Comparison of ENCODE assay signal across 24 cellular contexts in genomic region chr6:138580801-138581200, GRCh38.
"Had no signal": no experiment of that assay in that cellular context is flagged by ENCODE, and none has a peak within 500 bp of the region (broad histone marks: within the 10 kb centered on the region; RNA-seq: fewer than 3 reads in every experiment).

No MANE protein-coding gene starts in this region.

- H3K27ac ChIP-seq: foreskin keratinocyte, right atrium auricular region, spleen, tibial nerve, WERI-Rb-1 had no signal

- H3K9me3 ChIP-seq: right atrium auricular region, spleen, tibial nerve had no signal

- H3K27ac Mint-ChIP-seq: activated CD4-positive, alpha-beta memory T cell treated with anti-CD3 and anti-CD28 coated beads, Interleukin-2, amount 10 ng/mL, durations not matched to agents 7 days and 5 days; activated CD4-positive, alpha-beta T cell treated with anti-CD3 and anti-CD28 coated beads, Interleukin-2, amount 10 ng/mL, durations not matched to agents 7 days and 5 days; activated naive CD8-positive, alpha-beta T cell treated with anti-CD3 and anti-CD28 coated beads, Interleukin-2, amount 50 U/mL, for 24 hours; activated T-cell treated with anti-CD3 and anti-CD28 coated beads, Interleukin-2, amount 50 U/mL, for 24 hours; dendritic cell treated with granulocyte-macrophage colony-stimulating factor and Interleukin-4, amounts not matched to agents 40 ng/mL and 50 ng/mL, for 4 days; endodermal cell; nephron; T-helper 17 cell had no signal

- H3K4me3 Mint-ChIP-seq: activated CD4-positive, alpha-beta memory T cell treated with anti-CD3 and anti-CD28 coated beads, Interleukin-2, amount 10 ng/mL, durations not matched to agents 7 days and 5 days; activated CD4-positive, alpha-beta T cell treated with anti-CD3 and anti-CD28 coated beads, Interleukin-2, amount 10 ng/mL, durations not matched to agents 7 days and 5 days; activated naive CD8-positive, alpha-beta T cell treated with anti-CD3 and anti-CD28 coated beads, Interleukin-2, amount 50 U/mL, for 24 hours; activated T-cell treated with anti-CD3 and anti-CD28 coated beads, Interleukin-2, amount 50 U/mL, for 24 hours; central memory CD8-positive, alpha-beta T cell; dendritic cell treated with granulocyte-macrophage colony-stimulating factor and Interleukin-4, amounts not matched to agents 40 ng/mL and 50 ng/mL, for 4 days; endodermal cell; nephron; T-helper 17 cell had no signal

- H3K27me3 Mint-ChIP-seq: activated naive CD8-positive, alpha-beta T cell treated with anti-CD3 and anti-CD28 coated beads, Interleukin-2, amount 50 U/mL, for 24 hours; dendritic cell treated with granulocyte-macrophage colony-stimulating factor and Interleukin-4, amounts not matched to agents 40 ng/mL and 50 ng/mL, for 4 days had no signal

- H3K4me3 ChIP-seq: right atrium auricular region, spleen, tibial nerve had no signal

- H3K36me3 ChIP-seq: right atrium auricular region, spleen, tibial nerve, WERI-Rb-1 had no signal

- H3K4me1 Mint-ChIP-seq: central memory CD8-positive, alpha-beta T cell; nephron; T-helper 17 cell had no signal

- DNase-seq: activated CD4-positive, alpha-beta memory T cell treated with anti-CD3 and anti-CD28 coated beads, Interleukin-2, amount 10 ng/mL, durations not matched to agents 7 days and 5 days; activated CD4-positive, alpha-beta T cell treated with anti-CD3 and anti-CD28 coated beads for 1 hour; activated CD4-positive, alpha-beta T cell treated with anti-CD3 and anti-CD28 coated beads, Interleukin-2, amount 10 ng/mL, durations not matched to agents 7 days and 5 days; activated CD8-positive, alpha-beta memory T cell treated with anti-CD3 and anti-CD28 coated beads, Interleukin-2, amount 50 U/mL, for 48 hours; activated gamma-delta T cell; activated naive CD4-positive, alpha-beta T cell treated with anti-CD3 and anti-CD28 coated beads, Interleukin-2, amount 50 U/mL, for 16 hours; activated naive CD8-positive, alpha-beta T cell treated with anti-CD3 and anti-CD28 coated beads, Interleukin-2, amount 50 U/mL, for 24 hours; activated T-cell treated with anti-CD3 and anti-CD28 coated beads, Interleukin-2, amount 50 U/mL, for 24 hours; endodermal cell; foreskin keratinocyte; islet precursor cell; left ventricle myocardium superior; nucleus accumbens; spleen; stimulated activated CD4-positive, alpha-beta T cell treated with anti-CD3 and anti-CD28 coated beads, Interleukin-2, amount 100 ng/mL, for 48 hours; stimulated activated naive CD4-positive, alpha-beta T cell treated with Interleukin-2 at 50 U/mL for 16 hours; T-helper 17 cell; T1000; WERI-Rb-1 had no signal

- H3K4me1 ChIP-seq: foreskin keratinocyte, right atrium auricular region, spleen, tibial nerve had no signal

- H3K9me3 Mint-ChIP-seq: activated CD4-positive, alpha-beta memory T cell treated with anti-CD3 and anti-CD28 coated beads, Interleukin-2, amount 10 ng/mL, durations not matched to agents 7 days and 5 days; activated CD4-positive, alpha-beta T cell treated with anti-CD3 and anti-CD28 coated beads, Interleukin-2, amount 10 ng/mL, durations not matched to agents 7 days and 5 days; activated naive CD8-positive, alpha-beta T cell treated with anti-CD3 and anti-CD28 coated beads, Interleukin-2, amount 50 U/mL, for 24 hours; activated T-cell treated with anti-CD3 and anti-CD28 coated beads, Interleukin-2, amount 50 U/mL, for 24 hours; central memory CD8-positive, alpha-beta T cell; dendritic cell treated with granulocyte-macrophage colony-stimulating factor and Interleukin-4, amounts not matched to agents 40 ng/mL and 50 ng/mL, for 4 days; endodermal cell; nephron had no signal

- H3K27me3 ChIP-seq: foreskin keratinocyte, right atrium auricular region, spleen, tibial nerve had no signal
